In the genomic region with DNA sequence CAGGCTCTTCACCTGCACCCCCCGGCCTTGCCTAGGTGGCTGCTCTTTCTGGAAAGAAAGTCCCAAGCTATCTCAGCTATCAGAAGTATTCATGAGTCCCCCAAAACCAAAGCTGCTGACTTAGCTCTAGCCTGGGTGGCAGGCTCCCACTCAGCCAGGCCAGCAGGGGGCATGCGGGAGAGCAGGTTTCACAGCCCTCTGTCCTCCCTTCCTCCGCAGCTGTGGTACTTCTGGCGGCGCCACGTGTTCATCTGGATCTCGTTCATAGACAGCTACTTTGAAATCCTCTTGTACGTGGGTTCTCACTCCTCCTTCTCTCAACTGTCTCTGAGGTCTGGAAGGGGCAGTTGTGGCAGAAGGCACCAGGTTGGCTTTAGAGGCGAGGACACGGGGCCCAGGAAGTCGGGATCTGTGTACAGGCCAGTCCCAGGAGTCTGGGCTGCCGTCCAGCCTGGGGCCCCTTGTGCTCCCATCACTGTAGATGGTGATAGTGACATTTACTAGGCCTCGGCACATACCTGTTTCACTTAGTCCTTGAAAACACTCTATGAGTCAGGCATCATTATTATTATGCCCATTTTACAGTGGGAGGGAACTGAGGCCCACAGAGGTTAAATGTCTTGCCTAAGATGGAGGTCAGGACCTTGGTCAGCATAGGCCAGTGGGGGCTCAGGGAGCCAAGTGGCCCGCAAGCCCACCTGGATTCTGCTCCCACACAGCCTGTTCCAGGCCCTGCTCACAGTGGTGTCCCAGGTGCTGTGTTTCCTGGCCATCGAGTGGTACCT, we compare ENCODE assay signal across 8 cellular contexts. TPM values are rescaled to one million over a fixed set of nuclear protein-coding genes. Genes with fewer than 3 reads are reported as not detected.
DNase-seq lines count a peak whose midpoint lies in the region; ATAC-seq, FAIRE-seq and TF ChIP-seq lines count a peak whose summit lies in the region.

No MANE protein-coding gene starts in this region.

- H3K4me1 ChIP-seq in pancreas, result peaks cover 0 to 11% (median 8%) of the 10 kb centered on the region in 3 donors

- DNase-seq in D341Med (ENCODE audit: low spot score), result peak; percentile 82
- peak; percentile 73 for DNase-seq in Jurkat, Clone E6-1 (ENCODE audit: low read depth, low spot score)
- peak; percentile 78 for DNase-seq in activated CD4-positive, alpha-beta T cell treated with anti-CD3 and anti-CD28 coated beads for 48 hours
- DNase-seq in fibroblast of mammary gland (ENCODE audit: low read depth), result peak; percentile 68
- DNase-seq in pancreas, result peak; percentile 63 to 90 (median 73)
- DNase-seq in T-helper 9 cell, result no peak
- DNase-seq in NCI-H2029 treated with DMSO at 0.1 percent for 48 hours (lab: John Stamatoyannopoulos, UW), result no peak

- H3K27me3 ChIP-seq in pancreas, result no peaks in the 10 kb centered on the region

- intact Hi-C loops in pancreas (cut with DNase I), result no loop called here

- no peaks in the 10 kb centered on the region for H3K36me3 ChIP-seq in pancreas

- peak; percentile 81 for TF ChIP-seq CTCF in fibroblast of mammary gland (conservative IDR thresholded peaks at IDR 0.05; ENCODE audit: control insufficient read depth, insufficient read depth, low read depth, low read length)
- peak; percentile 23 to 64 (median 46) for TF ChIP-seq CTCF in pancreas (IDR thresholded peaks at IDR 0.05)

- no peak overlapping the region for H3K4me3 ChIP-seq in Jurkat, Clone E6-1 (ENCODE audit: low read length)
- H3K4me3 ChIP-seq in fibroblast of mammary gland (ENCODE audit: control insufficient read depth, low read depth, low read length) (no peak overlapping the region), pancreas (no peak overlapping the region)

- no peak overlapping the region for H3K27ac ChIP-seq in pancreas

- FAIRE-seq in pancreas (lab: Jason Lieb, UNC), result no peak

- 53 to 56% methylated on average over 15 of the region's 15 CpGs for WGBS in pancreas, 2 donors

- no peaks in the 10 kb centered on the region for H3K9me3 ChIP-seq in pancreas

- ATAC-seq in pancreas, result peak; percentile 62 to 77 (median 75)
- no peak for ATAC-seq in GM18517 (IDR thresholded peaks at IDR 0.05; ENCODE audit: unreplicated experiment)

RNA-seq across cellular contexts. Expression of a gene that starts 12.9 kb away (rescaled TPM):
- polyA plus RNA-seq in Jurkat, Clone E6-1 (2012; ENCODE audit: insufficient read depth, insufficient read length), result 43.1 TPM
- total RNA-seq in pancreas, result 10 to 100 TPM in 2 of 6 donors, 1 to 10 TPM in 4; 2.8 to 14.7 (median 6.0) TPM
- 10 to 100 TPM in 1 of 2 donors, 1 to 10 TPM in 1; 7.8 to 10.8 TPM for polyA plus RNA-seq in pancreas

RNA-seq across cellular contexts. Expression of a gene that starts 47.4 kb away (rescaled TPM):
- polyA plus RNA-seq in Jurkat, Clone E6-1 (2012; ENCODE audit: insufficient read depth, insufficient read length), result 940 TPM
- 100 to 1,000 TPM; 479 to 972 (median 684) TPM for total RNA-seq in pancreas
- 100 to 1,000 TPM; 321 to 937 TPM for polyA plus RNA-seq in pancreas

Comparison
In these comparisons a context has a peak if more than half of its experiments do, and no peak if none do; other contexts are left out.
1. DNase-seq: peak in D341Med (single experiment), Jurkat, Clone E6-1 (single experiment), activated CD4-positive, alpha-beta T cell treated with anti-CD3 and anti-CD28 coated beads for 48 hours (single experiment), fibroblast of mammary gland (single experiment) and pancreas (6 of 6); none in T-helper 9 cell (single experiment) and NCI-H2029 treated with DMSO at 0.1 percent for 48 hours (single experiment).